Comparison of ENCODE assay signal across 9 cellular contexts in genomic region chr17:77312786-77313599, GRCh38.
DNase-seq lines count a peak whose midpoint lies in the region; ATAC-seq and TF ChIP-seq lines count a peak whose summit lies in the region.
"Had no signal": no experiment of that assay in that cellular context is flagged by ENCODE, and none has a peak within 500 bp of the region (broad histone marks: within the 10 kb centered on the region; RNA-seq: fewer than 3 reads in every experiment).

No MANE protein-coding gene starts in this region.

- TF ChIP-seq CTCF in fibroblast of mammary gland (conservative IDR thresholded peaks at IDR 0.05; ENCODE audit: control insufficient read depth, insufficient read depth, low read depth, low read length) (no peak), uterus (IDR thresholded peaks at IDR 0.05) (no peak)

- intact Hi-C loops in uterus (cut with DNase I; ENCODE audit: low total_unique reads): no loop called here

- H3K4me3 ChIP-seq in fibroblast of mammary gland (ENCODE audit: control insufficient read depth, low read depth, low read length) (no peak overlapping the region), uterus (no peak overlapping the region)

- H3K36me3 ChIP-seq in uterus: no peaks in the 10 kb centered on the region

- peaks cover 0 to 10% of the 10 kb centered on the region in 2 donors for H3K4me1 ChIP-seq in uterus

- TF ChIP-seq POLR2A in uterus (IDR thresholded peaks at IDR 0.05): no peak

- H3K27me3 ChIP-seq in uterus: no peaks in the 10 kb centered on the region

- H3K9me3 ChIP-seq in uterus: no peaks in the 10 kb centered on the region

- DNase-seq in NCI-H446 (lab: John Stamatoyannopoulos, UW): peak; percentile 34 to 67
- peak; percentile 71 for DNase-seq in fibroblast of mammary gland (ENCODE audit: low read depth)
- DNase-seq in mucosa of gallbladder (ENCODE audit: low spot score): peak; percentile 70
- DNase-seq in uterus: peak; percentile 65 to 76
- DNase-seq in middle frontal gyrus (ENCODE audit: extremely low spot score, low spot score): no peak
- no peak for DNase-seq in RPMI8226
- DNase-seq: effector CD8-positive, alpha-beta T cell had no signal

- ATAC-seq in HG03457 (IDR thresholded peaks at IDR 0.05; ENCODE audit: unreplicated experiment): no peak

- H3K27ac ChIP-seq in uterus: peak overlapping the region; percentile 52 to 71
- H3K27ac ChIP-seq: HL-60 had no signal

Comparison
In these comparisons a context has a peak if more than half of its experiments do, and no peak if none do; other contexts are left out.
1. DNase-seq: peak in NCI-H446 (2 of 2), fibroblast of mammary gland (single experiment), mucosa of gallbladder (single experiment) and uterus (2 of 2); none in middle frontal gyrus (single experiment) and RPMI8226 (single experiment).